27 cellular contexts compared by ENCODE assay signal in genomic region chr16:50831751-50832150, GRCh38.
"Had no signal": no experiment of that assay in that cellular context is flagged by ENCODE, and none has a peak within 500 bp of the region (broad histone marks: within the 10 kb centered on the region; RNA-seq: fewer than 3 reads in every experiment).

No MANE protein-coding gene starts in this region.

- DNase-seq: activated CD4-positive, alpha-beta T cell treated with anti-CD3 and anti-CD28 coated beads for 36 hours; activated CD8-positive, alpha-beta T cell treated with anti-CD3 and anti-CD28 coated beads for 36 hours; activated gamma-delta T cell treated with Interleukin-2 at 50 U/mL for 16 hours; activated naive CD4-positive, alpha-beta T cell treated with anti-CD3 and anti-CD28 coated beads, Interleukin-2, amount 10 ng/mL, durations not matched to agents 7 days and 5 days; activated naive CD8-positive, alpha-beta T cell treated with anti-CD3 and anti-CD28 coated beads for 36 hours; activated T-cell treated with anti-CD3 and anti-CD28 coated beads for 4 hours; activated T-cell treated with anti-CD3 and anti-CD28 coated beads, Interleukin-2, amount 50 U/mL, for 48 hours; adrenal gland; anterior cingulate cortex; IMR-90; Kasumi-1; KBM-7; NCI-H1048; NCI-H1417; NCI-H2029; NCI-H2107; NCI-H2171 treated with DMSO at 0.1 percent for 48 hours; NCI-H226; NCI-H526; NCI-H82; Right ventricle myocardium superior; SJCRH30; SK-N-SH; T-helper 1 cell; WERI-Rb-1 had no signal

- ATAC-seq: activated CD4-positive, alpha-beta T cell treated with anti-CD3 and anti-CD28 coated beads for 36 hours; activated CD8-positive, alpha-beta T cell treated with anti-CD3 and anti-CD28 coated beads for 36 hours; activated T-helper 17 cell treated with anti-CD3 and anti-CD28 coated beads, Interleukin-2, amount 50 U/mL, for 72 hours; Panc1 had no signal
